In the genomic region with DNA sequence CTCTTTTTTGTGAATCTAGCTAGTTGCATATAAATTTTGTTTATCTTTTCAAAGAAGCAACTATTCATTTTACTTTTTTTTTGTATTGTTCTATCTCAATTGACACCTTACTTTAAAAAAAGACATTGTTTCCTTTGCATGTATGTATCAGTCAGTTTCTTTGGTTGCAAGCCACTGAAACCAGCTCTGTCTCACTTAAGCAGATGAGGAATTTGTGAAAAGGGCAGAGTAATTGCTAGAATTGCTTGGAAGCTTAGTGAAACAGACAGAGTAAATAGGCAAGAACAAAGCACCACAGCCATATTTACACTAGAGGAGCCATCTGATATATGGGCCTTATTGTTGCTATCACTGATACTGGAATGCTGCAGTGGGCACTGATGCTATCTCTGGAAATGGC, we compare ENCODE assay signal across 35 cellular contexts.
"Had no signal": no experiment of that assay in that cellular context is flagged by ENCODE, and none has a peak within 500 bp of the region (broad histone marks: within the 10 kb centered on the region; RNA-seq: fewer than 3 reads in every experiment).

No MANE protein-coding gene starts in this region.

- H3K27ac ChIP-seq: adrenal gland, breast epithelium, cardiac muscle cell, coronary artery, dorsolateral prefrontal cortex had no signal

- H3K9me3 ChIP-seq: adrenal gland, breast epithelium had no signal

- DNase-seq: activated CD4-positive, alpha-beta memory T cell treated with anti-CD3 and anti-CD28 coated beads for 36 hours; activated CD4-positive, alpha-beta T cell treated with anti-CD3 and anti-CD28 coated beads for 36 hours; activated CD4-positive, alpha-beta T cell treated with anti-CD3 and anti-CD28 coated beads, Interleukin-2, amount 10 ng/mL, durations not matched to agents 24 days and 14 days; activated CD4-positive, CD25-positive, alpha-beta regulatory T cell; activated CD4-positive, CD25-positive, alpha-beta regulatory T cell treated with anti-CD3 and anti-CD28 coated beads, Interleukin-2, amount 50 U/mL, for 72 hours; activated CD8-positive, alpha-beta memory T cell treated with anti-CD3 and anti-CD28 coated beads, Interleukin-2, amount 10 ng/mL, durations not matched to agents 7 days and 5 days; activated CD8-positive, alpha-beta memory T cell treated with anti-CD3 and anti-CD28 coated beads, Interleukin-2, amount 50 U/mL, for 4 hours; activated CD8-positive, alpha-beta T cell treated with anti-CD3 and anti-CD28 coated beads, Interleukin-2, amount 10 ng/mL, durations not matched to agents 7 days and 5 days; activated effector memory CD4-positive, alpha-beta T cell treated with anti-CD3 and anti-CD28 coated beads, Interleukin-2, amount 50 U/mL, for 16 hours; activated naive CD4-positive, alpha-beta T cell treated with anti-CD3 and anti-CD28 coated beads for 36 hours; activated naive CD8-positive, alpha-beta T cell treated with anti-CD3 and anti-CD28 coated beads for 36 hours; activated naive CD8-positive, alpha-beta T cell treated with anti-CD3 and anti-CD28 coated beads, Interleukin-2, amount 50 U/mL, for 24 hours; activated T-cell treated with anti-CD3 and anti-CD28 coated beads, Interleukin-2, amount 50 U/mL, for 1 hour; activated T-cell treated with anti-CD3 and anti-CD28 coated beads, Interleukin-2, amount 50 U/mL, for 48 hours; amygdala; aorta; central memory CD4-positive, alpha-beta T cell; cerebellar nuclear complex; dorsolateral prefrontal cortex; effector memory CD4-positive, alpha-beta T cell; endodermal cell; foreskin fibroblast; head of caudate nucleus; T-helper 2 cell had no signal

- H3K4me1 ChIP-seq: breast epithelium had no signal

- H3K4me3 Mint-ChIP-seq: activated CD4-positive, alpha-beta memory T cell treated with anti-CD3 and anti-CD28 coated beads for 36 hours; activated CD4-positive, alpha-beta T cell treated with anti-CD3 and anti-CD28 coated beads for 36 hours; activated CD4-positive, alpha-beta T cell treated with anti-CD3 and anti-CD28 coated beads, Interleukin-2, amount 10 ng/mL, durations not matched to agents 24 days and 14 days; activated CD8-positive, alpha-beta memory T cell treated with anti-CD3 and anti-CD28 coated beads, Interleukin-2, amount 10 ng/mL, durations not matched to agents 7 days and 5 days; activated CD8-positive, alpha-beta T cell treated with anti-CD3 and anti-CD28 coated beads, Interleukin-2, amount 10 ng/mL, durations not matched to agents 7 days and 5 days; activated naive CD4-positive, alpha-beta T cell treated with anti-CD3 and anti-CD28 coated beads for 36 hours; activated naive CD4-positive, alpha-beta T cell treated with anti-CD3 and anti-CD28 coated beads, Interleukin-2, amount 50 U/mL, for 24 hours; activated naive CD8-positive, alpha-beta T cell treated with anti-CD3 and anti-CD28 coated beads for 36 hours; activated naive CD8-positive, alpha-beta T cell treated with anti-CD3 and anti-CD28 coated beads, Interleukin-2, amount 50 U/mL, for 24 hours; activated T-helper 1 cell treated with anti-CD3 and anti-CD28 coated beads, Interleukin-12 subunit alpha, Interleukin-12 subunit beta, Interleukin-2, Interleukin-4 antibody, amounts not matched to agents 30 ng/mL and 10 ng/mL and 1 ng/mL, durations not matched to agents 14 hours and 24 hours and 36 hours; brain; dendritic cell treated with granulocyte-macrophage colony-stimulating factor and Interleukin-4, amounts not matched to agents 40 ng/mL and 50 ng/mL, for 4 days; endodermal cell had no signal

- H3K36me3 Mint-ChIP-seq: activated CD8-positive, alpha-beta memory T cell treated with anti-CD3 and anti-CD28 coated beads, Interleukin-2, amount 10 ng/mL, durations not matched to agents 7 days and 5 days; activated naive CD4-positive, alpha-beta T cell treated with anti-CD3 and anti-CD28 coated beads, Interleukin-2, amount 50 U/mL, for 24 hours; brain had no signal

- ATAC-seq: activated CD4-positive, alpha-beta T cell treated with anti-CD3 and anti-CD28 coated beads for 36 hours; activated CD8-positive, alpha-beta memory T cell treated with anti-CD3 and anti-CD28 coated beads, Interleukin-2, amount 10 ng/mL, durations not matched to agents 7 days and 5 days; activated CD8-positive, alpha-beta T cell treated with anti-CD3 and anti-CD28 coated beads, Interleukin-2, amount 10 ng/mL, durations not matched to agents 7 days and 5 days; activated naive CD8-positive, alpha-beta T cell treated with anti-CD3 and anti-CD28 coated beads, Interleukin-2, amount 50 U/mL, for 24 hours; esophagus mucosa had no signal

- FAIRE-seq: frontal cortex had no signal

- H3K27me3 ChIP-seq: cardiac muscle cell had no signal

- H3K27me3 Mint-ChIP-seq: activated CD4-positive, alpha-beta memory T cell treated with anti-CD3 and anti-CD28 coated beads for 36 hours; activated CD4-positive, alpha-beta T cell treated with anti-CD3 and anti-CD28 coated beads for 36 hours; activated CD4-positive, alpha-beta T cell treated with anti-CD3 and anti-CD28 coated beads, Interleukin-2, amount 10 ng/mL, durations not matched to agents 24 days and 14 days; activated CD8-positive, alpha-beta memory T cell treated with anti-CD3 and anti-CD28 coated beads, Interleukin-2, amount 10 ng/mL, durations not matched to agents 7 days and 5 days; activated naive CD4-positive, alpha-beta T cell treated with anti-CD3 and anti-CD28 coated beads, Interleukin-2, amount 50 U/mL, for 24 hours; activated naive CD8-positive, alpha-beta T cell treated with anti-CD3 and anti-CD28 coated beads for 36 hours; activated naive CD8-positive, alpha-beta T cell treated with anti-CD3 and anti-CD28 coated beads, Interleukin-2, amount 50 U/mL, for 24 hours; dendritic cell treated with granulocyte-macrophage colony-stimulating factor and Interleukin-4, amounts not matched to agents 40 ng/mL and 50 ng/mL, for 4 days had no signal

- H3K9me3 Mint-ChIP-seq: activated CD4-positive, alpha-beta T cell treated with anti-CD3 and anti-CD28 coated beads, Interleukin-2, amount 10 ng/mL, durations not matched to agents 24 days and 14 days; activated naive CD4-positive, alpha-beta T cell treated with anti-CD3 and anti-CD28 coated beads, Interleukin-2, amount 50 U/mL, for 24 hours; activated naive CD8-positive, alpha-beta T cell treated with anti-CD3 and anti-CD28 coated beads for 36 hours; activated naive CD8-positive, alpha-beta T cell treated with anti-CD3 and anti-CD28 coated beads, Interleukin-2, amount 50 U/mL, for 24 hours; activated T-helper 2 cell treated with anti-CD3 and anti-CD28 coated beads, Interferon-gamma antibody, Interleukin-2, Interleukin-4, amounts not matched to agents 10 μg/mL and 5 μg/mL and 100 μg/mL, durations not matched to agents 14 hours and 24 hours and 36 hours had no signal

- H3K4me1 Mint-ChIP-seq: activated CD4-positive, alpha-beta T cell treated with anti-CD3 and anti-CD28 coated beads for 36 hours; activated CD4-positive, alpha-beta T cell treated with anti-CD3 and anti-CD28 coated beads, Interleukin-2, amount 10 ng/mL, durations not matched to agents 24 days and 14 days; activated CD8-positive, alpha-beta memory T cell treated with anti-CD3 and anti-CD28 coated beads, Interleukin-2, amount 10 ng/mL, durations not matched to agents 7 days and 5 days; activated naive CD4-positive, alpha-beta T cell treated with anti-CD3 and anti-CD28 coated beads, Interleukin-2, amount 50 U/mL, for 24 hours; activated naive CD8-positive, alpha-beta T cell treated with anti-CD3 and anti-CD28 coated beads for 36 hours; activated naive CD8-positive, alpha-beta T cell treated with anti-CD3 and anti-CD28 coated beads, Interleukin-2, amount 50 U/mL, for 24 hours; brain had no signal

- H3K27ac Mint-ChIP-seq: activated CD4-positive, alpha-beta memory T cell treated with anti-CD3 and anti-CD28 coated beads for 36 hours; activated CD4-positive, alpha-beta T cell treated with anti-CD3 and anti-CD28 coated beads for 36 hours; activated CD4-positive, alpha-beta T cell treated with anti-CD3 and anti-CD28 coated beads, Interleukin-2, amount 10 ng/mL, durations not matched to agents 24 days and 14 days; activated CD8-positive, alpha-beta memory T cell treated with anti-CD3 and anti-CD28 coated beads, Interleukin-2, amount 10 ng/mL, durations not matched to agents 7 days and 5 days; activated CD8-positive, alpha-beta T cell treated with anti-CD3 and anti-CD28 coated beads, Interleukin-2, amount 10 ng/mL, durations not matched to agents 7 days and 5 days; activated naive CD4-positive, alpha-beta T cell treated with anti-CD3 and anti-CD28 coated beads for 36 hours; activated naive CD4-positive, alpha-beta T cell treated with anti-CD3 and anti-CD28 coated beads, Interleukin-2, amount 50 U/mL, for 24 hours; activated naive CD8-positive, alpha-beta T cell treated with anti-CD3 and anti-CD28 coated beads for 36 hours; activated naive CD8-positive, alpha-beta T cell treated with anti-CD3 and anti-CD28 coated beads, Interleukin-2, amount 50 U/mL, for 24 hours; activated T-helper 1 cell treated with anti-CD3 and anti-CD28 coated beads, Interleukin-12 subunit alpha, Interleukin-12 subunit beta, Interleukin-2, Interleukin-4 antibody, amounts not matched to agents 30 ng/mL and 10 ng/mL and 1 ng/mL, durations not matched to agents 14 hours and 24 hours and 36 hours; activated T-helper 2 cell treated with anti-CD3 and anti-CD28 coated beads, Interferon-gamma antibody, Interleukin-2, Interleukin-4, amounts not matched to agents 10 μg/mL and 5 μg/mL and 100 μg/mL, durations not matched to agents 14 hours and 24 hours and 36 hours; brain; dendritic cell treated with granulocyte-macrophage colony-stimulating factor and Interleukin-4, amounts not matched to agents 40 ng/mL and 50 ng/mL, for 4 days; endodermal cell had no signal

- H3K36me3 ChIP-seq: adrenal gland, breast epithelium, cardiac muscle cell had no signal

- H3K4me3 ChIP-seq: adrenal gland, breast epithelium, cardiac muscle cell, coronary artery, dorsolateral prefrontal cortex had no signal
